12 cellular contexts compared by ENCODE assay signal in genomic region chr1:156117414-156118174, GRCh38. TPM values are rescaled to one million over a fixed set of nuclear protein-coding genes. Genes with fewer than 3 reads are reported as not detected.
DNase-seq lines count a peak whose midpoint lies in the region; ATAC-seq, FAIRE-seq and TF ChIP-seq lines count a peak whose summit lies in the region.
"Had no signal": no experiment of that assay in that cellular context is flagged by ENCODE, and none has a peak within 500 bp of the region (broad histone marks: within the 10 kb centered on the region; RNA-seq: fewer than 3 reads in every experiment).

No MANE protein-coding gene starts in this region.

- WGBS in HepG2 (ENCODE audit: low lambda C conversion rate) = 40% methylated on average over 13 of the region's 13 CpGs

- H3K4me3 Mint-ChIP-seq in T-helper 2 cell treated with Interferon-gamma antibody and Interleukin-4, amounts not matched to agents 5 μg/mL and 100 μg/mL, for 36 hours = peak overlapping the region; percentile 15
- H3K4me3 Mint-ChIP-seq in MCF 10A (ENCODE audit: unreplicated experiment) = peak overlapping the region; percentile 79
- H3K4me3 Mint-ChIP-seq: activated naive CD4-positive, alpha-beta T cell treated with anti-CD3 and anti-CD28 coated beads, Interleukin-2, amount 10 ng/mL, durations not matched to agents 7 days and 5 days had no signal

- no peak overlapping the region for H3K27ac Mint-ChIP-seq in T-helper 2 cell treated with Interferon-gamma antibody and Interleukin-4, amounts not matched to agents 5 μg/mL and 100 μg/mL, for 36 hours
- H3K27ac Mint-ChIP-seq in MCF 10A (ENCODE audit: low read depth, unreplicated experiment) = peak overlapping the region; percentile 97
- H3K27ac Mint-ChIP-seq: activated naive CD4-positive, alpha-beta T cell treated with anti-CD3 and anti-CD28 coated beads, Interleukin-2, amount 10 ng/mL, durations not matched to agents 7 days and 5 days had no signal

- POLR2A ChIA-PET in MCF 10A (lab: Yijun Ruan, JAX) = interaction anchor here (0.6 to 25.7 kb wide), 13 partner anchors 10 to 1139 kb away, joined by 3 to 960 read pairs (median 4); partner anchors contain the start of genes KHDC4, PMF1, SMG5 and TMEM79
- POLR2A ChIA-PET in HepG2 (lab: Yijun Ruan, JAX) = interaction anchor here (0.7 to 4.8 kb wide), 6 partner anchors 11 to 507 kb away, joined by 3 to 108 read pairs (median 4); no protein-coding TSS in a partner anchor

- no peak for TF ChIP-seq POLR2A in HepG2 (IDR thresholded peaks at IDR 0.05; ENCODE audit: insufficient read depth in 1 of 2, low read depth in 2 of 2, low read length in 2 of 2)

- H3K4me1 Mint-ChIP-seq in T-helper 2 cell treated with Interferon-gamma antibody and Interleukin-4, amounts not matched to agents 5 μg/mL and 100 μg/mL, for 36 hours (ENCODE audit: low read depth) = peaks cover 46% of the 10 kb centered on the region
- peaks cover 59% of the 10 kb centered on the region for H3K4me1 Mint-ChIP-seq in MCF 10A (ENCODE audit: insufficient read depth, unreplicated experiment)

- in situ Hi-C loops in HepG2 (cut with HindIII; ENCODE audit: extremely low pct_ligation_motif_present, low pct_unique_long_range_greater_than_20kb) = no loop called here

- H3K4me3 ChIP-seq in HepG2 (replicated peaks in 1 of 3; ENCODE audit: insufficient read depth in 1 of 3, low read depth in 2 of 3, low read length in 3 of 3) (peak overlapping the region; percentile 31 to 83 (median 78)), thoracic aorta (peak overlapping the region; percentile 96)

- H3K36me3 ChIP-seq in HepG2 (replicated peaks in 1 of 2; ENCODE audit: control insufficient read depth in 1 of 2, insufficient read depth in 2 of 2, low read length in 2 of 2) (peaks cover 0 to 7% of the 10 kb centered on the region in 2 experiments; a peak in 3 of 5 replicates), thoracic aorta (no peaks in the 10 kb centered on the region)

- H2AFZ ChIP-seq in HepG2 (ENCODE audit: low read length) = no peak overlapping the region

- H3K36me3 Mint-ChIP-seq in T-helper 2 cell treated with Interferon-gamma antibody and Interleukin-4, amounts not matched to agents 5 μg/mL and 100 μg/mL, for 36 hours (ENCODE audit: low read depth) = peaks cover 8% of the 10 kb centered on the region
- peaks cover 40% of the 10 kb centered on the region for H3K36me3 Mint-ChIP-seq in MCF 10A (ENCODE audit: insufficient read depth, unreplicated experiment)

- no peaks in the 10 kb centered on the region for H3K27me3 Mint-ChIP-seq in T-helper 2 cell treated with Interferon-gamma antibody and Interleukin-4, amounts not matched to agents 5 μg/mL and 100 μg/mL, for 36 hours (ENCODE audit: low read depth)
- H3K27me3 Mint-ChIP-seq in MCF 10A (ENCODE audit: insufficient read depth, unreplicated experiment) = no peaks in the 10 kb centered on the region

- no peak for ATAC-seq in HepG2
- ATAC-seq in thoracic aorta (ENCODE audit: insufficient number of reproducible peaks, low FRiP score, low read depth) = no peak
- no peak for ATAC-seq in GM19467 (IDR thresholded peaks at IDR 0.05; ENCODE audit: unreplicated experiment)

- H3K79me2 ChIP-seq in HepG2 (ENCODE audit: insufficient read depth, low read length) = peaks cover 76% of the 10 kb centered on the region

- H3K4me2 ChIP-seq in HepG2 (ENCODE audit: low read depth, low read length) = peak overlapping the region; percentile 80

- no peaks in the 10 kb centered on the region for H3K9me3 Mint-ChIP-seq in T-helper 2 cell treated with Interferon-gamma antibody and Interleukin-4, amounts not matched to agents 5 μg/mL and 100 μg/mL, for 36 hours
- no peaks in the 10 kb centered on the region for H3K9me3 Mint-ChIP-seq in MCF 10A (ENCODE audit: unreplicated experiment)
- H3K9me3 Mint-ChIP-seq: activated naive CD4-positive, alpha-beta T cell treated with anti-CD3 and anti-CD28 coated beads, Interleukin-2, amount 10 ng/mL, durations not matched to agents 7 days and 5 days had no signal

- FAIRE-seq in HepG2 (lab: Jason Lieb, UNC) = no peak
- FAIRE-seq: A204.1, GM18507 had no signal

- intact Hi-C loops in MCF 10A (cut with micrococcal nuclease) (no loop called here), HepG2 (cut with micrococcal nuclease; ENCODE audit: unreplicated experiment) (no loop called here)

- peaks cover 6% of the 10 kb centered on the region; the same call in 1 of the 2 replicates for H4K20me1 ChIP-seq in HepG2 (ENCODE audit: insufficient read depth, low read length)

- no peak for DNase-seq in T-helper 2 cell treated with Interferon-gamma antibody and Interleukin-4, amounts not matched to agents 5 μg/mL and 100 μg/mL, for 36 hours (ENCODE audit: low spot score)
- DNase-seq in T-helper 2 cell (no peak), MCF 10A (ENCODE audit: unreplicated experiment) (peak; percentile 46), HepG2 (ENCODE audit: low spot score) (no peak), thoracic aorta (ENCODE audit: low spot score) (no peak), NAMALWA (ENCODE audit: low spot score) (no peak), AML-193 (lab: John Stamatoyannopoulos, UW) (no peak)
- DNase-seq: activated naive CD4-positive, alpha-beta T cell treated with anti-CD3 and anti-CD28 coated beads, Interleukin-2, amount 10 ng/mL, durations not matched to agents 7 days and 5 days; NCI-H146 had no signal

- H3K4me1 ChIP-seq in HepG2 (ENCODE audit: insufficient read depth, low read length) (peaks cover 82% of the 10 kb centered on the region), thoracic aorta (ENCODE audit: control insufficient read depth in 1 of 2, low read depth in 2 of 2) (peaks cover 36 to 55% of the 10 kb centered on the region in 2 donors)

- H3K9ac ChIP-seq in HepG2 (ENCODE audit: insufficient read depth, low read depth, low read length) = peak overlapping the region; percentile 73

- BruUV-seq in MCF 10A (replicated peaks; lab: Mats Ljungman, UMichigan) = no TSS peak
- BruUV-seq in HepG2 (replicated peaks; lab: Mats Ljungman, UMichigan) = no TSS peak

- TF ChIP-seq CTCF in MCF 10A (IDR thresholded peaks at IDR 0.05; ENCODE audit: unreplicated experiment) = no peak
- no peak for TF ChIP-seq CTCF in HepG2 (CRISPR knock-in tag; IDR thresholded peaks at IDR 0.05)
- TF ChIP-seq CTCF in thoracic aorta (IDR thresholded peaks at IDR 0.05) = no peak

- no peaks in the 10 kb centered on the region for H3K9me3 ChIP-seq in HepG2 (ENCODE audit: low read length)
- H3K9me3 ChIP-seq in thoracic aorta = no peaks in the 10 kb centered on the region

- H3K27me3 ChIP-seq in HepG2 (ENCODE audit: control insufficient read depth in 1 of 2, insufficient read depth in 2 of 2, low read length in 2 of 2) = no peaks in the 10 kb centered on the region; a peak in 1 of 5 replicates
- H3K27me3 ChIP-seq in thoracic aorta (replicated peaks; ENCODE audit: insufficient read depth) = no peaks in the 10 kb centered on the region

- CTCF ChIA-PET in MCF 10A (lab: Yijun Ruan, JAX) (interaction anchor here (0.7 to 46.2 kb wide), 4 partner anchors 11 to 166 kb away, joined by 3 to 1892 read pairs (median 128); partner anchors contain the start of gene MEX3A), HepG2 (lab: Yijun Ruan, JAX; ENCODE audit: low intra/inter-chr PET ratio, low total read pairs) (interaction anchor here (1.5 kb wide), 1 partner anchor 12 kb away, joined by 3 read pairs; no protein-coding TSS in a partner anchor)

- H3K27ac ChIP-seq in HepG2 (ENCODE audit: extremely low read length, insufficient read depth, low read length) (peak overlapping the region; percentile 91), thoracic aorta (peak overlapping the region; percentile 98)

- TF ChIP-seq EP300 in HepG2 (IDR thresholded peaks at IDR 0.05; ENCODE audit: low read depth in 2 of 2, low read length in 2 of 2) = no peak
- TF ChIP-seq EP300 in HepG2 (CRISPR knock-in tag; IDR thresholded peaks at IDR 0.05; ENCODE audit: borderline replicate concordance) = no peak

- no peak for TF ChIP-seq RAD21 in HepG2 (CRISPR knock-in tag; IDR thresholded peaks at IDR 0.05)

RNA-seq across cellular contexts. Expression of gene LMNA, which starts 3.1 kb away (rescaled TPM):
- total RNA-seq in MCF 10A (2022) = 620 and 716 TPM in 2 replicates
- total RNA-seq in HepG2 (2016; rRNA removed; fragmentation: Illumina TruSeq; extraction: Trizol) = 190 and 225 TPM in 2 replicates
- 16.7 and 20.3 TPM in 2 replicates for total RNA-seq in HepG2 (2016; cell fraction: cytosol; rRNA removed; fragmentation: Illumina TruSeq; extraction: Trizol; ENCODE audit: low read depth)
- total RNA-seq in HepG2 (2016; cell fraction: insoluble cytoplasmic fraction; rRNA removed; fragmentation: Illumina TruSeq; extraction: Trizol) = 150 and 214 TPM in 2 replicates
- 22.8 and 26.6 TPM in 2 replicates for total RNA-seq in HepG2 (2016; cell fraction: membrane; rRNA removed; fragmentation: Illumina TruSeq; extraction: Trizol)
- 106 and 117 TPM in 2 replicates for total RNA-seq in HepG2 (2016; cell fraction: nucleus; rRNA removed; fragmentation: Illumina TruSeq; extraction: Trizol)
- 107 and 110 TPM in 2 replicates for polyA plus RNA-seq in HepG2 (2011; rRNA removed)
- 79.6 and 122 TPM in 2 replicates for polyA plus RNA-seq in HepG2 (2011; cell fraction: cytosol; rRNA removed)
- polyA plus RNA-seq in HepG2 (2011; cell fraction: nucleus; rRNA removed) = 236 and 366 TPM in 2 replicates
- polyA plus RNA-seq in HepG2 (2012) = 86.7 and 101 TPM in 2 replicates
- polyA plus RNA-seq in HepG2 (2016; cell fraction: cytosol; fragmentation: Illumina TruSeq; extraction: Trizol; ENCODE audit: low read depth) = 11.1 and 13.2 TPM in 2 replicates
- polyA plus RNA-seq in HepG2 (2016; cell fraction: insoluble cytoplasmic fraction; fragmentation: Illumina TruSeq; extraction: Trizol; ENCODE audit: low read depth) = 143 and 179 TPM in 2 replicates
- 12.6 and 16.9 TPM in 2 replicates for polyA plus RNA-seq in HepG2 (2016; cell fraction: membrane; fragmentation: Illumina TruSeq; extraction: Trizol; ENCODE audit: low read depth)
- 177 and 182 TPM in 2 replicates for polyA plus RNA-seq in HepG2 (2016; cell fraction: nucleus; fragmentation: Illumina TruSeq; extraction: Trizol; ENCODE audit: insufficient read depth, low read depth)
- 159 and 307 TPM in 2 replicates for polyA minus RNA-seq in HepG2 (2011; rRNA and poly(A)+ RNA removed; ENCODE audit: low replicate concordance)
- polyA minus RNA-seq in HepG2 (2011; cell fraction: cytosol; rRNA and poly(A)+ RNA removed) = 120 and 130 TPM in 2 replicates
- 67.7 and 70.4 TPM in 2 replicates for polyA minus RNA-seq in HepG2 (2011; cell fraction: nucleus; rRNA and poly(A)+ RNA removed)
- 100 to 1,000 TPM; 740 to 804 TPM for total RNA-seq in thoracic aorta

RNA-seq across cellular contexts. Expression of gene MEX3A, which starts 35.3 kb away (rescaled TPM):
- total RNA-seq in MCF 10A (2022) (0.88 and 0.91 TPM in 2 replicates), HepG2 (2016; rRNA removed; fragmentation: Illumina TruSeq; extraction: Trizol) (7.6 TPM in 2 replicates), thoracic aorta (under 1 TPM in 1 of 2 donors, not detected in 1; 0.42 TPM)
- 1.4 and 2.5 TPM in 2 replicates for total RNA-seq in HepG2 (2016; cell fraction: cytosol; rRNA removed; fragmentation: Illumina TruSeq; extraction: Trizol; ENCODE audit: low read depth)
- total RNA-seq in HepG2 (2016; cell fraction: insoluble cytoplasmic fraction; rRNA removed; fragmentation: Illumina TruSeq; extraction: Trizol) = 5.3 and 7.9 TPM in 2 replicates
- total RNA-seq in HepG2 (2016; cell fraction: membrane; rRNA removed; fragmentation: Illumina TruSeq; extraction: Trizol) = 4.5 and 7.8 TPM in 2 replicates
- total RNA-seq in HepG2 (2016; cell fraction: nucleus; rRNA removed; fragmentation: Illumina TruSeq; extraction: Trizol) = 6.2 and 7.5 TPM in 2 replicates
- 9.0 and 9.1 TPM in 2 replicates for polyA plus RNA-seq in HepG2 (2011; rRNA removed)
- 7.3 and 8.1 TPM in 2 replicates for polyA plus RNA-seq in HepG2 (2011; cell fraction: cytosol; rRNA removed)
- 11.9 and 12.9 TPM in 2 replicates for polyA plus RNA-seq in HepG2 (2011; cell fraction: nucleus; rRNA removed)
- 4.3 and 9.1 TPM in 2 replicates for polyA plus RNA-seq in HepG2 (2012)
- 2.9 and 3.3 TPM in 2 replicates for polyA plus RNA-seq in HepG2 (2016; cell fraction: cytosol; fragmentation: Illumina TruSeq; extraction: Trizol; ENCODE audit: low read depth)
- polyA plus RNA-seq in HepG2 (2016; cell fraction: insoluble cytoplasmic fraction; fragmentation: Illumina TruSeq; extraction: Trizol; ENCODE audit: low read depth) = 10.7 and 11.1 TPM in 2 replicates
- 4.7 and 6.0 TPM in 2 replicates for polyA plus RNA-seq in HepG2 (2016; cell fraction: membrane; fragmentation: Illumina TruSeq; extraction: Trizol; ENCODE audit: low read depth)
- polyA plus RNA-seq in HepG2 (2016; cell fraction: nucleus; fragmentation: Illumina TruSeq; extraction: Trizol; ENCODE audit: insufficient read depth, low read depth) = 14.7 and 15.4 TPM in 2 replicates
- 2.3 and 13.0 TPM in 2 replicates for polyA minus RNA-seq in HepG2 (2011; rRNA and poly(A)+ RNA removed; ENCODE audit: low replicate concordance)
- 10.6 and 11.8 TPM in 2 replicates for polyA minus RNA-seq in HepG2 (2011; cell fraction: cytosol; rRNA and poly(A)+ RNA removed)
- polyA minus RNA-seq in HepG2 (2011; cell fraction: nucleus; rRNA and poly(A)+ RNA removed) = 4.1 and 6.2 TPM in 2 replicates

RNA-seq across cellular contexts. Expression of gene SEMA4A, which starts 35.8 kb away (rescaled TPM):
- total RNA-seq in MCF 10A (2022) (1.5 and 4.7 TPM in 2 replicates), HepG2 (2016; rRNA removed; fragmentation: Illumina TruSeq; extraction: Trizol) (0.09 TPM in 1 of 2 replicates, not detected in the other), thoracic aorta (10 to 100 TPM; 12.7 to 15.8 TPM)
- not detected in 2 replicates for total RNA-seq in HepG2 (2016; cell fraction: cytosol; rRNA removed; fragmentation: Illumina TruSeq; extraction: Trizol; ENCODE audit: low read depth)
- 0.15 TPM in 1 of 2 replicates, not detected in the other for total RNA-seq in HepG2 (2016; cell fraction: insoluble cytoplasmic fraction; rRNA removed; fragmentation: Illumina TruSeq; extraction: Trizol)
- total RNA-seq in HepG2 (2016; cell fraction: membrane; rRNA removed; fragmentation: Illumina TruSeq; extraction: Trizol) = not detected in 2 replicates
- total RNA-seq in HepG2 (2016; cell fraction: nucleus; rRNA removed; fragmentation: Illumina TruSeq; extraction: Trizol) = 0.13 TPM in 1 of 2 replicates, not detected in the other
- polyA plus RNA-seq in HepG2 (2011; rRNA removed) = 0.14 and 0.20 TPM in 2 replicates
- 0.08 and 0.09 TPM in 2 replicates for polyA plus RNA-seq in HepG2 (2011; cell fraction: cytosol; rRNA removed)
- 0.21 and 0.61 TPM in 2 replicates for polyA plus RNA-seq in HepG2 (2011; cell fraction: nucleus; rRNA removed)
- polyA plus RNA-seq in HepG2 (2012) = 0.19 and 0.21 TPM in 2 replicates
- polyA plus RNA-seq in HepG2 (2016; cell fraction: cytosol; fragmentation: Illumina TruSeq; extraction: Trizol; ENCODE audit: low read depth) = not detected in 2 replicates
- 0.45 TPM in 1 of 2 replicates, not detected in the other for polyA plus RNA-seq in HepG2 (2016; cell fraction: insoluble cytoplasmic fraction; fragmentation: Illumina TruSeq; extraction: Trizol; ENCODE audit: low read depth)
- not detected in 2 replicates for polyA plus RNA-seq in HepG2 (2016; cell fraction: membrane; fragmentation: Illumina TruSeq; extraction: Trizol; ENCODE audit: low read depth)
- 0.15 TPM in 1 of 2 replicates, not detected in the other for polyA plus RNA-seq in HepG2 (2016; cell fraction: nucleus; fragmentation: Illumina TruSeq; extraction: Trizol; ENCODE audit: insufficient read depth, low read depth)
- 0.88 and 18.6 TPM in 2 replicates for polyA minus RNA-seq in HepG2 (2011; rRNA and poly(A)+ RNA removed; ENCODE audit: low replicate concordance)
- polyA minus RNA-seq in HepG2 (2011; cell fraction: cytosol; rRNA and poly(A)+ RNA removed) = not detected in 2 replicates
- 0.39 TPM in 1 of 2 replicates, not detected in the other for polyA minus RNA-seq in HepG2 (2011; cell fraction: nucleus; rRNA and poly(A)+ RNA removed)

RNA-seq across cellular contexts. Expression of gene RAB25, which starts 56.6 kb away (rescaled TPM):
- total RNA-seq in MCF 10A (2022) (1.6 and 5.5 TPM in 2 replicates), HepG2 (2016; rRNA removed; fragmentation: Illumina TruSeq; extraction: Trizol) (0.20 TPM in 1 of 2 replicates, not detected in the other), thoracic aorta (not detected)
- not detected in 2 replicates for total RNA-seq in HepG2 (2016; cell fraction: cytosol; rRNA removed; fragmentation: Illumina TruSeq; extraction: Trizol; ENCODE audit: low read depth)
- 0.17 TPM in 1 of 2 replicates, not detected in the other for total RNA-seq in HepG2 (2016; cell fraction: insoluble cytoplasmic fraction; rRNA removed; fragmentation: Illumina TruSeq; extraction: Trizol)
- total RNA-seq in HepG2 (2016; cell fraction: membrane; rRNA removed; fragmentation: Illumina TruSeq; extraction: Trizol) = 0.17 TPM in 1 of 2 replicates, not detected in the other
- total RNA-seq in HepG2 (2016; cell fraction: nucleus; rRNA removed; fragmentation: Illumina TruSeq; extraction: Trizol) = not detected in 2 replicates
- 0.12 and 0.22 TPM in 2 replicates for polyA plus RNA-seq in HepG2 (2011; rRNA removed)
- polyA plus RNA-seq in HepG2 (2011; cell fraction: cytosol; rRNA removed) = 0.12 and 0.21 TPM in 2 replicates
- polyA plus RNA-seq in HepG2 (2011; cell fraction: nucleus; rRNA removed) = 0.33 and 0.37 TPM in 2 replicates
- 0.33 and 0.34 TPM in 2 replicates for polyA plus RNA-seq in HepG2 (2012)
- not detected in 2 replicates for polyA plus RNA-seq in HepG2 (2016; cell fraction: cytosol; fragmentation: Illumina TruSeq; extraction: Trizol; ENCODE audit: low read depth)
- not detected in 2 replicates for polyA plus RNA-seq in HepG2 (2016; cell fraction: insoluble cytoplasmic fraction; fragmentation: Illumina TruSeq; extraction: Trizol; ENCODE audit: low read depth)
- not detected in 2 replicates for polyA plus RNA-seq in HepG2 (2016; cell fraction: membrane; fragmentation: Illumina TruSeq; extraction: Trizol; ENCODE audit: low read depth)
- not detected in 2 replicates for polyA plus RNA-seq in HepG2 (2016; cell fraction: nucleus; fragmentation: Illumina TruSeq; extraction: Trizol; ENCODE audit: insufficient read depth, low read depth)
- polyA minus RNA-seq in HepG2 (2011; rRNA and poly(A)+ RNA removed; ENCODE audit: low replicate concordance) = not detected in 2 replicates
- polyA minus RNA-seq in HepG2 (2011; cell fraction: cytosol; rRNA and poly(A)+ RNA removed) = not detected in 2 replicates
- polyA minus RNA-seq in HepG2 (2011; cell fraction: nucleus; rRNA and poly(A)+ RNA removed) = not detected in 2 replicates
